In the genomic region with DNA sequence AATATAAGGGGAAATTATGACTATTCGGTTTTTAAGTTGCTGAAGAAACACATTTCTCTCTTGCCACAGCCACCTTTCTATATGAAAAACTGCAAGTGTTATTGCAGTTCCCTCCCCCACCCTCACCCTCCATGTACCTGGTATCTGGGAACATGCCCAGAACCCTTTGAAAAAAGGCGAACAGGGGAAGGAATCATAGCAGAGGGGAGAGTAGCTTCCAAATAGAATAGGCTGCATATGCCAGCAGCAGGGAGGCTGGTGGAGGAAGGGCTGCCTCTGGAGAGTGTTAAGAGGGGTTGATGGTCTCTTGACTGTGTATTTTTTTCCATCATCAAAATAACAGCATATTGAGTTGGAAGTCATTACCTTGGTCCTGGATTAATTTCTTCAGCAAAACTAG, we compare ENCODE assay signal across 18 cellular contexts. TPM values are rescaled to one million over a fixed set of nuclear protein-coding genes. Genes with fewer than 3 reads are reported as not detected.
A peak's percentile ranks its signal among the peaks of the same experiment; 100 is the strongest.
DNase-seq lines count a peak whose midpoint lies in the region; ATAC-seq and TF ChIP-seq lines count a peak whose summit lies in the region.
"Had no signal": no experiment of that assay in that cellular context is flagged by ENCODE, and none has a peak within 500 bp of the region (broad histone marks: within the 10 kb centered on the region; RNA-seq: fewer than 3 reads in every experiment).

No MANE protein-coding gene starts in this region.

- H3K36me3 Mint-ChIP-seq in brain (peaks cover 41% of the 10 kb centered on the region), mesothelial cell of epicardium (peaks cover 13% of the 10 kb centered on the region), type B pancreatic cell (peaks cover 12% of the 10 kb centered on the region)

- ATAC-seq in HG02973 (IDR thresholded peaks at IDR 0.05; ENCODE audit: unreplicated experiment) (no peak), GM19351 (IDR thresholded peaks at IDR 0.05; ENCODE audit: unreplicated experiment) (no peak)
- ATAC-seq: naive thymus-derived CD8-positive, alpha-beta T cell had no signal

- H3K27me3 Mint-ChIP-seq in brain (no peaks in the 10 kb centered on the region), mesothelial cell of epicardium (ENCODE audit: low read depth) (no peaks in the 10 kb centered on the region), type B pancreatic cell (no peaks in the 10 kb centered on the region)
- H3K27me3 Mint-ChIP-seq: CD4-positive, CD25-positive, alpha-beta regulatory T cell; naive thymus-derived CD8-positive, alpha-beta T cell had no signal

- TF ChIP-seq POLR2A in erythroblast (IDR thresholded peaks at IDR 0.05; ENCODE audit: low read length), result no peak

- H3K4me3 ChIP-seq in left ventricle myocardium inferior, result no peak overlapping the region
- no peak overlapping the region for H3K4me3 ChIP-seq in right atrium auricular region
- H3K4me3 ChIP-seq: stomach had no signal

- H3K4me3 Mint-ChIP-seq in brain, result peak overlapping the region in 1 of 5 experiments; percentile 46
- no peak overlapping the region for H3K4me3 Mint-ChIP-seq in mesothelial cell of epicardium
- H3K4me3 Mint-ChIP-seq in type B pancreatic cell, result no peak overlapping the region
- H3K4me3 Mint-ChIP-seq: activated T-helper 1 cell treated with anti-CD3 and anti-CD28 coated beads, Interleukin-12 subunit alpha, Interleukin-12 subunit beta, Interleukin-2, Interleukin-4 antibody, amounts not matched to agents 30 ng/mL and 10 ng/mL and 1 ng/mL, durations not matched to agents 14 hours and 24 hours and 36 hours; CD4-positive, CD25-positive, alpha-beta regulatory T cell; naive thymus-derived CD8-positive, alpha-beta T cell had no signal

- peaks cover 32% of the 10 kb centered on the region for H3K36me3 ChIP-seq in left ventricle myocardium inferior
- H3K36me3 ChIP-seq in right atrium auricular region, result peaks cover 30% of the 10 kb centered on the region

- no peak for TF ChIP-seq CTCF in left ventricle myocardium inferior (IDR thresholded peaks at IDR 0.05; ENCODE audit: borderline replicate concordance)
- TF ChIP-seq CTCF in right atrium auricular region (IDR thresholded peaks at IDR 0.05), result no peak
- no peak for TF ChIP-seq CTCF in brain (conservative IDR thresholded peaks at IDR 0.05)
- no peak for TF ChIP-seq CTCF in mesothelial cell of epicardium (IDR thresholded peaks at IDR 0.05; ENCODE audit: unreplicated experiment)
- TF ChIP-seq CTCF in type B pancreatic cell (conservative IDR thresholded peaks at IDR 0.05), result no peak

- H3K27ac Mint-ChIP-seq in brain (peak overlapping the region in 4 of 5 experiments; percentile 72 to 93 (median 84)), mesothelial cell of epicardium (peak overlapping the region; percentile 45), type B pancreatic cell (peak overlapping the region; percentile 23)
- H3K27ac Mint-ChIP-seq: activated T-helper 1 cell treated with anti-CD3 and anti-CD28 coated beads, Interleukin-12 subunit alpha, Interleukin-12 subunit beta, Interleukin-2, Interleukin-4 antibody, amounts not matched to agents 30 ng/mL and 10 ng/mL and 1 ng/mL, durations not matched to agents 14 hours and 24 hours and 36 hours; CD4-positive, CD25-positive, alpha-beta regulatory T cell; naive thymus-derived CD8-positive, alpha-beta T cell had no signal

- no peaks in the 10 kb centered on the region for H3K27me3 ChIP-seq in left ventricle myocardium inferior (ENCODE audit: low read depth)
- H3K27me3 ChIP-seq in right atrium auricular region, result no peaks in the 10 kb centered on the region
- H3K27me3 ChIP-seq: stomach had no signal

- no peak for DNase-seq in left ventricle myocardium inferior
- no peak for DNase-seq in right atrium auricular region (ENCODE audit: low spot score)
- no peak for DNase-seq in mesothelial cell of epicardium (ENCODE audit: low spot score in 2 of 2, unreplicated experiment in 2 of 2)
- no peak for DNase-seq in type B pancreatic cell (ENCODE audit: extremely low spot score, unreplicated experiment)
- no peak for DNase-seq in erythroblast (lab: John Stamatoyannopoulos, UW)
- DNase-seq: activated CD8-positive, alpha-beta memory T cell treated with anti-CD3 and anti-CD28 coated beads for 24 hours; CD4-positive, CD25-positive, alpha-beta regulatory T cell; DND-41; Karpas-422; naive thymus-derived CD8-positive, alpha-beta T cell; NCI-H2029; NCI-H774; stomach had no signal

- intact Hi-C loops in left ventricle myocardium inferior (cut with micrococcal nuclease), result no loop called here

- H3K9me3 ChIP-seq in left ventricle myocardium inferior (replicated peaks) (no peaks in the 10 kb centered on the region), right atrium auricular region (no peaks in the 10 kb centered on the region)
- H3K9me3 ChIP-seq: stomach had no signal

- H3K4me1 Mint-ChIP-seq in brain (peaks cover 58% of the 10 kb centered on the region), mesothelial cell of epicardium (peaks cover 56% of the 10 kb centered on the region), type B pancreatic cell (ENCODE audit: unreplicated experiment) (peaks cover 54% of the 10 kb centered on the region)

- H3K9me3 Mint-ChIP-seq in brain, result no peaks in the 10 kb centered on the region
- no peaks in the 10 kb centered on the region for H3K9me3 Mint-ChIP-seq in mesothelial cell of epicardium
- no peaks in the 10 kb centered on the region for H3K9me3 Mint-ChIP-seq in type B pancreatic cell
- H3K9me3 Mint-ChIP-seq: activated T-helper 1 cell treated with anti-CD3 and anti-CD28 coated beads, Interleukin-12 subunit alpha, Interleukin-12 subunit beta, Interleukin-2, Interleukin-4 antibody, amounts not matched to agents 30 ng/mL and 10 ng/mL and 1 ng/mL, durations not matched to agents 14 hours and 24 hours and 36 hours; CD4-positive, CD25-positive, alpha-beta regulatory T cell; naive thymus-derived CD8-positive, alpha-beta T cell had no signal

- H3K4me1 ChIP-seq in left ventricle myocardium inferior (peaks cover 72% of the 10 kb centered on the region), right atrium auricular region (peaks cover 0 to 48% of the 10 kb centered on the region in 2 donors)

- peak overlapping the region; percentile 82 for H3K27ac ChIP-seq in left ventricle myocardium inferior (replicated peaks)
- no peak overlapping the region for H3K27ac ChIP-seq in right atrium auricular region
- H3K27ac ChIP-seq: RWPE1 had no signal

RNA-seq across cellular contexts. Expression of a gene that starts 22.5 kb away (rescaled TPM):
- total RNA-seq in left ventricle myocardium inferior, result 45.2 TPM
- total RNA-seq in right atrium auricular region, result 10 to 100 TPM; 28.7 to 36.9 TPM
- polyA plus RNA-seq in brain (ENCODE audit: insufficient read depth, low read depth, low replicate concordance), result 164 TPM
- 98.7 to 102 TPM (median 102 TPM) in 3 replicates for total RNA-seq in mesothelial cell of epicardium
- total RNA-seq in type B pancreatic cell (ENCODE audit: low replicate concordance), result 87.1 and 88.1 TPM in 2 replicates

RNA-seq across cellular contexts. Expression of a gene that starts 27.4 kb away (rescaled TPM):
- total RNA-seq in left ventricle myocardium inferior (18.1 TPM), right atrium auricular region (10 to 100 TPM; 14.6 to 19.1 TPM), mesothelial cell of epicardium (93.8 to 99.2 TPM (median 96.0 TPM) in 3 replicates), type B pancreatic cell (ENCODE audit: low replicate concordance) (46.7 and 69.2 TPM in 2 replicates)
- 27.8 TPM for polyA plus RNA-seq in brain (ENCODE audit: insufficient read depth, low read depth, low replicate concordance)

Comparison
In these comparisons a context has a peak if more than half of its experiments do, and no peak if none do; other contexts are left out.
1. H3K27ac Mint-ChIP-seq: peak in every context shown above with its lines; median percentile 84 in brain; 45 in mesothelial cell of epicardium; 23 in type B pancreatic cell.